ENCODE assay signal across 22 cellular contexts in genomic region chr9:33393581-33393980, GRCh38. TPM values are rescaled to one million over a fixed set of nuclear protein-coding genes. Genes with fewer than 3 reads are reported as not detected.
DNase-seq lines count a peak whose midpoint lies in the region; ATAC-seq and TF ChIP-seq lines count a peak whose summit lies in the region.
"Had no signal": no experiment of that assay in that cellular context is flagged by ENCODE, and none has a peak within 500 bp of the region (broad histone marks: within the 10 kb centered on the region; RNA-seq: fewer than 3 reads in every experiment).

No MANE protein-coding gene starts in this region.

- no peaks in the 10 kb centered on the region for H3K27me3 ChIP-seq in heart left ventricle
- H3K27me3 ChIP-seq in uterus: no peaks in the 10 kb centered on the region

- TF ChIP-seq POLR2A in heart left ventricle (IDR thresholded peaks at IDR 0.05) (no peak), uterus (IDR thresholded peaks at IDR 0.05) (no peak)

- DNase-seq in heart left ventricle (peak in 3 of 5 donors; percentile 52 to 82 (median 66)), Right ventricle myocardium inferior (ENCODE audit: missing footprints) (no peak), left ventricle myocardium superior (peak; percentile 79), mucosa of descending colon (peak in 2 of 3 donors; percentile 30 to 33), uterus (peak; percentile 62 to 63), SK-N-DZ (ENCODE audit: low spot score) (no peak), HuH-7.5 (ENCODE audit: low spot score) (no peak), NCI-H1694 (lab: John Stamatoyannopoulos, UW) (no peak)
- DNase-seq: activated CD4-positive, alpha-beta T cell treated with anti-CD3 and anti-CD28 coated beads, Interleukin-2, amount 50 U/mL, for 1 hour; activated naive CD8-positive, alpha-beta T cell treated with anti-CD3 and anti-CD28 coated beads for 36 hours; DMS153; hippocampal formation; NCI-H1105; NCI-H69; retina; stimulated activated CD4-positive, alpha-beta T cell treated with anti-CD3 and anti-CD28 coated beads, Interleukin-15, amount 100 ng/mL, for 24 hours had no signal

- no peaks in the 10 kb centered on the region for H3K9me3 ChIP-seq in heart left ventricle
- H3K9me3 ChIP-seq in mucosa of descending colon: no peaks in the 10 kb centered on the region
- H3K9me3 ChIP-seq in uterus: no peaks in the 10 kb centered on the region

- intact Hi-C loops in heart left ventricle (cut with DNase I) (no loop called here), Right ventricle myocardium inferior (cut with DNase I) (no loop called here), left ventricle myocardium superior (cut with micrococcal nuclease) (no loop called here), mucosa of descending colon (cut with DNase I, micrococcal nuclease) (no loop called here), uterus (cut with DNase I; ENCODE audit: low total_unique reads) (no loop called here)

- H3K4me1 ChIP-seq in heart left ventricle: peaks cover 0 to 68% (median 28%) of the 10 kb centered on the region in 12 donors
- peaks cover 17% of the 10 kb centered on the region for H3K4me1 ChIP-seq in mucosa of descending colon (ENCODE audit: low read depth)
- H3K4me1 ChIP-seq in uterus: peaks cover 0 to 6% of the 10 kb centered on the region in 2 donors

- TF ChIP-seq CTCF in heart left ventricle (IDR thresholded peaks at IDR 0.05) (no peak), mucosa of descending colon (IDR thresholded peaks at IDR 0.05) (no peak), uterus (IDR thresholded peaks at IDR 0.05) (no peak)

- H3K27ac ChIP-seq in heart left ventricle: peak overlapping the region; percentile 78 to 95 (median 90)
- peak overlapping the region; percentile 67 to 76 for H3K27ac ChIP-seq in uterus
- H3K27ac ChIP-seq: C4-2B had no signal

- H3K36me3 ChIP-seq in heart left ventricle (no peaks in the 10 kb centered on the region), mucosa of descending colon (ENCODE audit: low read depth) (no peaks in the 10 kb centered on the region), uterus (no peaks in the 10 kb centered on the region)

- H3K4me3 ChIP-seq in heart left ventricle: peak overlapping the region in 3 of 12 donors; percentile 2 to 17 (median 15)
- H3K4me3 ChIP-seq in mucosa of descending colon: no peak overlapping the region
- no peak overlapping the region for H3K4me3 ChIP-seq in uterus
- H3K4me3 ChIP-seq: GM12878 had no signal

- ATAC-seq in heart left ventricle (no peak), Right ventricle myocardium inferior (no peak), left ventricle myocardium superior (peak; percentile 26), mucosa of descending colon (no peak)
- ATAC-seq: GM12878 had no signal

- 35 to 46% (median 41%) methylated on average over 11 of the region's 11 CpGs for WGBS in heart left ventricle, 4 donors

RNA-seq across cellular contexts. Expression of gene AQP7, which starts 8.8 kb away (rescaled TPM):
- total RNA-seq in heart left ventricle: 100 to 1,000 TPM in 6 of 9 donors, 10 to 100 TPM in 3; 82.5 to 252 (median 113) TPM
- polyA plus RNA-seq in heart left ventricle: 100 to 1,000 TPM in 1 of 2 donors, 10 to 100 TPM in 1; 32.1 to 216 TPM
- 147 TPM for total RNA-seq in Right ventricle myocardium inferior
- total RNA-seq in left ventricle myocardium superior: 173 TPM
- 10 to 100 TPM in 2 of 3 donors, 1 to 10 TPM in 1; 9.2 to 25.2 (median 17.2) TPM for total RNA-seq in mucosa of descending colon
- total RNA-seq in uterus: 1 to 10 TPM in 3 of 4 donors, not detected in 1; 1.3 to 4.6 (median 2.1) TPM
- polyA plus RNA-seq in SK-N-DZ (2014; cell fraction: cytosol; rRNA removed): 0.29 and 0.88 TPM in 2 replicates
- polyA plus RNA-seq in SK-N-DZ (2014; cell fraction: nucleus; rRNA removed): 1.7 and 2.1 TPM in 2 replicates
- total RNA-seq: activated naive CD8-positive, alpha-beta T cell treated with anti-CD3 and anti-CD28 coated beads for 36 hours; activated T-helper 2 cell treated with anti-CD3 and anti-CD28 coated beads, Interferon-gamma antibody, Interleukin-2, Interleukin-4, amounts not matched to agents 10 μg/mL and 5 μg/mL and 100 μg/mL, durations not matched to agents 14 hours and 24 hours and 36 hours; bronchial epithelial cell; GM12878 had no signal
- polyA plus RNA-seq: endothelial cell of umbilical vein, keratinocyte had no signal

RNA-seq across cellular contexts. Expression of gene AQP3, which starts 53.8 kb away (rescaled TPM):
- total RNA-seq in heart left ventricle (100 to 1,000 TPM in 1 of 9 donors, 10 to 100 TPM in 6, 1 to 10 TPM in 2; 6.0 to 116 (median 13.3) TPM), Right ventricle myocardium inferior (16.3 TPM), left ventricle myocardium superior (14.8 TPM), mucosa of descending colon (1 to 10 TPM; 2.6 to 8.3 (median 3.9) TPM), uterus (10 to 100 TPM in 1 of 4 donors, 1 to 10 TPM in 2, not detected in 1; 2.8 to 14.4 (median 5.8) TPM)
- 10 to 100 TPM in 1 of 2 donors, 1 to 10 TPM in 1; 7.5 to 27.1 TPM for polyA plus RNA-seq in heart left ventricle
- polyA plus RNA-seq in SK-N-DZ (2014; cell fraction: cytosol; rRNA removed): 0.51 and 2.2 TPM in 2 replicates
- polyA plus RNA-seq in SK-N-DZ (2014; cell fraction: nucleus; rRNA removed): 0.58 TPM in 1 of 2 replicates, not detected in the other

Comparison
In these comparisons a context has a peak if more than half of its experiments do, and no peak if none do; other contexts are left out.
1. DNase-seq: peak in heart left ventricle (3 of 5), left ventricle myocardium superior (single experiment), mucosa of descending colon (2 of 3) and uterus (2 of 2); none in Right ventricle myocardium inferior (single experiment), SK-N-DZ (single experiment), HuH-7.5 (single experiment) and NCI-H1694 (single experiment).